ENCODE assay signal across 26 cellular contexts in the genomic region with DNA sequence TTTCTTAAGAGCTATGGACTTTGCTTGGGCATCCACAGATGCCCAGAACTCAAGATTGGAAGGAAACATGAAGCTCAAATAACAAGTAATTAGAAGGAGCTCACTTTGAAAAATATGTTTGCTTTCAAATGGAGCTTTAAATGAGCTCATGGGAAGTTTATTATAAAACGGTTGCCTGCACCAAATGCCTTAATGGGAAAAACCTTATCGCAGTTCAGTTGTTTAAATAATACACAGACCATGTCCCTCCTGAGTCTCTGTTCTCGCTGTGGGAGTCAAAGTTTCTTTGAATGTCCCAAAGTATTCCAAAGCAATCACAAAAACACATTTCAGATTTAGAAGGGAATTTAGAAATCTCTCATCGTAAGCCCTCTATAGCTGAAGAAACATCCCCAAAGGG.
"Had no signal": no experiment of that assay in that cellular context is flagged by ENCODE, and none has a peak within 500 bp of the region (broad histone marks: within the 10 kb centered on the region; RNA-seq: fewer than 3 reads in every experiment).

No MANE protein-coding gene starts in this region.

- ATAC-seq: activated naive CD8-positive, alpha-beta T cell treated with anti-CD3 and anti-CD28 coated beads, Interleukin-2, amount 50 U/mL, for 24 hours; activated T-cell treated with anti-CD3 and anti-CD28 coated beads, Interleukin-2, amount 50 U/mL, for 4 hours had no signal

- H3K4me3 Mint-ChIP-seq: activated CD4-positive, alpha-beta memory T cell treated with anti-CD3 and anti-CD28 coated beads for 36 hours; activated naive CD4-positive, alpha-beta T cell treated with anti-CD3 and anti-CD28 coated beads, Interleukin-2, amount 10 ng/mL, durations not matched to agents 7 days and 5 days; activated naive CD8-positive, alpha-beta T cell; activated naive CD8-positive, alpha-beta T cell treated with anti-CD3 and anti-CD28 coated beads, Interleukin-2, amount 50 U/mL, for 24 hours; activated T-cell treated with anti-CD3 and anti-CD28 coated beads, Interleukin-2, amount 50 U/mL, for 4 hours had no signal

- H3K27me3 ChIP-seq: brain microvascular endothelial cell had no signal

- H3K9me3 Mint-ChIP-seq: activated T-cell treated with anti-CD3 and anti-CD28 coated beads, Interleukin-2, amount 50 U/mL, for 4 hours had no signal

- H3K4me1 Mint-ChIP-seq: activated naive CD4-positive, alpha-beta T cell treated with anti-CD3 and anti-CD28 coated beads, Interleukin-2, amount 10 ng/mL, durations not matched to agents 7 days and 5 days had no signal

- H3K36me3 ChIP-seq: brain microvascular endothelial cell had no signal

- H3K27ac ChIP-seq: brain microvascular endothelial cell had no signal

- H3K27me3 Mint-ChIP-seq: activated CD4-positive, alpha-beta memory T cell treated with anti-CD3 and anti-CD28 coated beads for 36 hours; activated naive CD8-positive, alpha-beta T cell had no signal

- H3K36me3 Mint-ChIP-seq: activated CD4-positive, alpha-beta memory T cell treated with anti-CD3 and anti-CD28 coated beads for 36 hours; activated naive CD4-positive, alpha-beta T cell treated with anti-CD3 and anti-CD28 coated beads, Interleukin-2, amount 10 ng/mL, durations not matched to agents 7 days and 5 days had no signal

- DNase-seq: activated CD4-positive, alpha-beta memory T cell treated with anti-CD3 and anti-CD28 coated beads for 36 hours; activated CD4-positive, alpha-beta T cell treated with anti-CD3 and anti-CD28 coated beads, Interleukin-2, amount 50 U/mL, for 1 hour; activated CD8-positive, alpha-beta memory T cell treated with anti-CD3 and anti-CD28 coated beads, Interleukin-2, amount 50 U/mL, for 4 hours; activated effector memory CD4-positive, alpha-beta T cell treated with Interleukin-2 at 50 U/mL for 16 hours; activated naive CD4-positive, alpha-beta T cell treated with anti-CD3 and anti-CD28 coated beads, Interleukin-2, amount 10 ng/mL, durations not matched to agents 7 days and 5 days; activated naive CD8-positive, alpha-beta T cell treated with anti-CD3 and anti-CD28 coated beads, Interleukin-2, amount 50 U/mL, for 24 hours; activated T-cell treated with anti-CD3 and anti-CD28 coated beads for 4 hours; activated T-cell treated with anti-CD3 and anti-CD28 coated beads, Interleukin-2, amount 50 U/mL, for 4 hours; anterior cingulate cortex; brain microvascular endothelial cell; central memory CD4-positive, alpha-beta T cell; Kasumi-1; KBM-7; MM.1S; MV-4-11; NCI-H1092; NCI-H1436 treated with DMSO at 0.1 percent for 48 hours; NCI-H1694 treated with DMSO at 0.1 percent for 48 hours; NCI-H2029; NCI-H510A; NCI-H526; NCI-H774; NK-92 treated with Interleukin-12 subunit alpha and Interleukin-12 subunit beta, amount 100 ng/mL, for 24 hours; OCI-M1; Right ventricle myocardium superior had no signal

- H3K27ac Mint-ChIP-seq: activated CD4-positive, alpha-beta memory T cell treated with anti-CD3 and anti-CD28 coated beads for 36 hours; activated naive CD4-positive, alpha-beta T cell treated with anti-CD3 and anti-CD28 coated beads, Interleukin-2, amount 10 ng/mL, durations not matched to agents 7 days and 5 days; activated naive CD8-positive, alpha-beta T cell; activated naive CD8-positive, alpha-beta T cell treated with anti-CD3 and anti-CD28 coated beads, Interleukin-2, amount 50 U/mL, for 24 hours had no signal
